13 cellular contexts compared by ENCODE assay signal in genomic region chr10:97179731-97180366, GRCh38. TPM values are rescaled to one million over a fixed set of nuclear protein-coding genes. Genes with fewer than 3 reads are reported as not detected.
DNase-seq lines count a peak whose midpoint lies in the region; ATAC-seq, FAIRE-seq and TF ChIP-seq lines count a peak whose summit lies in the region.
"Had no signal": no experiment of that assay in that cellular context is flagged by ENCODE, and none has a peak within 500 bp of the region (broad histone marks: within the 10 kb centered on the region; RNA-seq: fewer than 3 reads in every experiment).

No MANE protein-coding gene starts in this region.

- H3K4me1 ChIP-seq in adipocyte (ENCODE audit: control insufficient read depth, insufficient read depth, low read length): peaks cover 3% of the 10 kb centered on the region
- no peaks in the 10 kb centered on the region for H3K4me1 ChIP-seq in iPS-15b (ENCODE audit: control insufficient read depth, insufficient read depth, low read length)

- ATAC-seq in GM21786 (IDR thresholded peaks at IDR 0.05; ENCODE audit: unreplicated experiment): no peak
- ATAC-seq: naive thymus-derived CD8-positive, alpha-beta T cell had no signal

- peak; percentile 64 for DNase-seq in Ammon's horn (ENCODE audit: low spot score)
- peak; percentile 25 for DNase-seq in M059J (ENCODE audit: low read depth)
- peak; percentile 27 for DNase-seq in adipocyte (ENCODE audit: low read depth)
- DNase-seq in mucosa of gallbladder (ENCODE audit: low spot score): no peak
- no peak for DNase-seq in GDM1 (lab: John Stamatoyannopoulos, UW)
- no peak for DNase-seq in H54 (ENCODE audit: insufficient read length, low spot score)
- DNase-seq: activated CD4-positive, alpha-beta T cell treated with anti-CD3 and anti-CD28 coated beads, Interleukin-2, amount 10 ng/mL, durations not matched to agents 7 days and 5 days; CD4-positive, alpha-beta T cell; effector CD8-positive, alpha-beta T cell; naive thymus-derived CD8-positive, alpha-beta T cell had no signal

- no peaks in the 10 kb centered on the region for H3K9me3 ChIP-seq in adipocyte (ENCODE audit: control insufficient read depth, low read length)
- H3K9me3 ChIP-seq in iPS-15b (ENCODE audit: control insufficient read depth, insufficient read depth, low read length): no peaks in the 10 kb centered on the region

- H3K36me3 ChIP-seq in adipocyte (ENCODE audit: control insufficient read depth, insufficient read depth, low read length, severe bottlenecking) (no peaks in the 10 kb centered on the region), iPS-15b (ENCODE audit: control insufficient read depth, insufficient read depth, low read length) (no peaks in the 10 kb centered on the region)

- H3K9ac ChIP-seq in adipocyte (ENCODE audit: low read length) (no peak overlapping the region), iPS-15b (ENCODE audit: low read depth, low read length) (no peak overlapping the region)
- H3K9ac ChIP-seq: KMS-11 had no signal

- no peak for TF ChIP-seq POLR2A in H54 (IDR thresholded peaks at IDR 0.05; ENCODE audit: low read depth, low read length)

- no peak for FAIRE-seq in H54 (lab: Jason Lieb, UNC)

- no peak overlapping the region for H3K4me3 ChIP-seq in adipocyte (ENCODE audit: low read length)
- H3K4me3 ChIP-seq in iPS-15b (ENCODE audit: low read depth, low read length): peak overlapping the region; percentile 12

- H3K27me3 ChIP-seq in adipocyte (replicated peaks; ENCODE audit: control insufficient read depth, insufficient read depth, low read length) (peaks cover 74% of the 10 kb centered on the region), iPS-15b (ENCODE audit: control insufficient read depth, insufficient read depth, low read length) (peaks cover 30% of the 10 kb centered on the region)

RNA-seq across cellular contexts. Expression of gene SLIT1, which starts 5.9 kb away (rescaled TPM):
- not detected in 2 replicates for total RNA-seq in M059J (2014; rRNA removed; shearing (Covaris generic))
- 0.40 TPM for total RNA-seq in mucosa of gallbladder

Comparison
In these comparisons a context has a peak if more than half of its experiments do, and no peak if none do; other contexts are left out.
1. DNase-seq: peak in Ammon's horn (single experiment), M059J (single experiment) and adipocyte (single experiment); none in mucosa of gallbladder (single experiment), GDM1 (single experiment) and H54 (single experiment).